Comparison of ENCODE assay signal across 25 cellular contexts in genomic region chr10:95377950-95378349, GRCh38.
DNase-seq lines count a peak whose midpoint lies in the region; ATAC-seq and TF ChIP-seq lines count a peak whose summit lies in the region.
"Had no signal": no experiment of that assay in that cellular context is flagged by ENCODE, and none has a peak within 500 bp of the region (broad histone marks: within the 10 kb centered on the region; RNA-seq: fewer than 3 reads in every experiment).

No MANE protein-coding gene starts in this region.

- ATAC-seq in left ventricle myocardium superior: peak; percentile 72
- no peak for ATAC-seq in HG03039 (IDR thresholded peaks at IDR 0.05; ENCODE audit: unreplicated experiment)
- ATAC-seq in HG03342 (IDR thresholded peaks at IDR 0.05; ENCODE audit: unreplicated experiment): no peak
- ATAC-seq: A549; stimulated activated memory B cell treated with anti-CD40 and anti-IgM and Interleukin-4, amounts not matched to agents 10 μg/mL and 1 μg/mL and 100 μg/mL, for 72 hours had no signal

- no peaks in the 10 kb centered on the region for H3K27me3 ChIP-seq in BLaER1 treated with 17β-estradiol and CSF1 and Interleukin-3, amounts not matched to agents 10 nM and 100 nM
- H3K27me3 ChIP-seq in stomach smooth muscle (ENCODE audit: control insufficient read depth in 1 of 2, insufficient read depth in 2 of 2, low read length in 2 of 2): no peaks in the 10 kb centered on the region
- H3K27me3 ChIP-seq: Peyer's patch had no signal

- peak overlapping the region in 8 of 11 experiments; percentile 32 to 55 (median 48); a peak in 14 of 22 replicates for H3K4me2 ChIP-seq in BLaER1 treated with 17β-estradiol and CSF1 and Interleukin-3, amounts not matched to agents 10 nM and 100 nM

- peaks cover 6 to 45% (median 34%) of the 10 kb centered on the region in 10 experiments; a peak in 18 of 20 replicates for H3K4me1 ChIP-seq in BLaER1 treated with 17β-estradiol and CSF1 and Interleukin-3, amounts not matched to agents 10 nM and 100 nM
- H3K4me1 ChIP-seq in stomach smooth muscle (ENCODE audit: control insufficient read depth, insufficient read depth, low read length): peaks cover 44% of the 10 kb centered on the region
- H3K4me1 ChIP-seq: A549, Peyer's patch had no signal

- H3K9me3 ChIP-seq in BLaER1 treated with 17β-estradiol and CSF1 and Interleukin-3, amounts not matched to agents 10 nM and 100 nM (replicated peaks in 1 of 11): no peaks in the 10 kb centered on the region
- no peaks in the 10 kb centered on the region for H3K9me3 ChIP-seq in stomach smooth muscle (ENCODE audit: control insufficient read depth in 2 of 2, low read length in 2 of 2)
- H3K9me3 ChIP-seq: A549, Peyer's patch had no signal

- peaks cover 0 to 97% (median 38%) of the 10 kb centered on the region in 11 experiments; a peak in 16 of 22 replicates for H3K36me3 ChIP-seq in BLaER1 treated with 17β-estradiol and CSF1 and Interleukin-3, amounts not matched to agents 10 nM and 100 nM
- H3K36me3 ChIP-seq in stomach smooth muscle (ENCODE audit: control insufficient read depth in 2 of 2, insufficient read depth in 2 of 2, low read length in 2 of 2): peaks cover 36 to 55% of the 10 kb centered on the region in 2 donors

- no peak overlapping the region for H3K4me3 ChIP-seq in BLaER1 treated with 17β-estradiol and CSF1 and Interleukin-3, amounts not matched to agents 10 nM and 100 nM
- H3K4me3 ChIP-seq in coronary artery: peak overlapping the region; percentile 19
- no peak overlapping the region for H3K4me3 ChIP-seq in stomach smooth muscle (ENCODE audit: low read length in 2 of 2)
- H3K4me3 ChIP-seq: A549, Peyer's patch, SK-N-MC had no signal

- H3K27ac ChIP-seq in BLaER1 treated with 17β-estradiol and CSF1 and Interleukin-3, amounts not matched to agents 10 nM and 100 nM: no peak overlapping the region
- H3K27ac ChIP-seq in coronary artery (peak overlapping the region; percentile 90 to 93), stomach smooth muscle (ENCODE audit: low read length) (peak overlapping the region; percentile 46)
- H3K27ac ChIP-seq: A549, C4-2B, SK-N-MC had no signal

- no peak for TF ChIP-seq CTCF in coronary artery (IDR thresholded peaks at IDR 0.05)

- intact Hi-C loops in left ventricle myocardium superior (cut with micrococcal nuclease): loop anchor here (10.0 kb wide), 1 partner anchor 47 kb away; no protein-coding TSS in a partner anchor

- no peak overlapping the region; a peak in 1 of 22 replicates for H3K9ac ChIP-seq in BLaER1 treated with 17β-estradiol and CSF1 and Interleukin-3, amounts not matched to agents 10 nM and 100 nM
- peak overlapping the region in 1 of 2 donors; percentile 19 for H3K9ac ChIP-seq in stomach smooth muscle (ENCODE audit: low read length in 2 of 2)

- H4K20me1 ChIP-seq in BLaER1 treated with 17β-estradiol and CSF1 and Interleukin-3, amounts not matched to agents 10 nM and 100 nM: peaks cover 0 to 20% (median 0%) of the 10 kb centered on the region in 11 experiments; a peak in 2 of 22 replicates

- DNase-seq in coronary artery (ENCODE audit: low spot score) (no peak), left ventricle myocardium superior (no peak), retina (no peak)
- no peak for DNase-seq in activated CD4-positive, CD25-positive, alpha-beta regulatory T cell (lab: John Stamatoyannopoulos, UW)
- DNase-seq: activated B cell treated with CpG ODN at 0.5 μM for 24 hours; activated CD4-positive, alpha-beta memory T cell treated with anti-CD3 and anti-CD28 coated beads for 36 hours; activated naive CD4-positive, alpha-beta T cell treated with Interleukin-2 at 50 U/mL for 16 hours; activated T-cell treated with anti-CD3 and anti-CD28 coated beads, Interleukin-2, amount 50 U/mL, for 24 hours; anterior cingulate cortex; endodermal cell; Kasumi-1; naive B cell; NCI-H1048; NCI-H1930; NCI-H446 treated with DMSO at 0.1 percent for 48 hours; NK-92 treated with Interleukin-12 subunit alpha and Interleukin-12 subunit beta, amount 100 ng/mL, for 24 hours; Peyer's patch had no signal

Comparison
In these comparisons a context has a peak if more than half of its experiments do, and no peak if none do; other contexts are left out.
1. H3K27ac ChIP-seq: peak in coronary artery (2 of 2) and stomach smooth muscle (single experiment); none in BLaER1 treated with 17β-estradiol and CSF1 and Interleukin-3, amounts not matched to agents 10 nM and 100 nM (0 of 11).